Comparison of ENCODE assay signal across 15 cellular contexts in genomic region chr9:16105576-16105975, GRCh38.
"Had no signal": no experiment of that assay in that cellular context is flagged by ENCODE, and none has a peak within 500 bp of the region (broad histone marks: within the 10 kb centered on the region; RNA-seq: fewer than 3 reads in every experiment).

No MANE protein-coding gene starts in this region.

- H3K36me3 ChIP-seq: colonic mucosa, heart left ventricle, left ventricle myocardium inferior had no signal

- H3K4me3 ChIP-seq: colonic mucosa, heart left ventricle, left ventricle myocardium inferior had no signal

- DNase-seq: activated B cell treated with CpG ODN at 0.5 μM for 24 hours; activated T-cell treated with anti-CD3 and anti-CD28 coated beads, Interleukin-2, amount 50 U/mL, for 1 hour; amniotic stem cell; colonic mucosa; effector memory CD4-positive, alpha-beta T cell; heart left ventricle; kidney; left ventricle myocardium inferior; natural killer cell; stimulated activated CD4-positive, alpha-beta T cell treated with anti-CD3 and anti-CD28 coated beads, Interleukin-2, amount 100 ng/mL, for 48 hours; stimulated activated naive CD4-positive, alpha-beta T cell treated with Interleukin-2 at 50 U/mL for 16 hours; T-helper 2 cell had no signal

- H3K27me3 ChIP-seq: colonic mucosa, heart left ventricle had no signal

- H3K9me3 Mint-ChIP-seq: activated B cell treated with CpG ODN at 0.5 μM for 24 hours; activated naive CD4-positive, alpha-beta T cell treated with anti-CD3 and anti-CD28 coated beads, Interleukin-2, amount 50 U/mL, for 24 hours; memory B cell; natural killer cell had no signal

- H3K4me1 ChIP-seq: colonic mucosa had no signal

- H3K27ac ChIP-seq: colonic mucosa, epithelial cell of prostate, heart left ventricle, left ventricle myocardium inferior had no signal

- ATAC-seq: heart left ventricle, natural killer cell had no signal

- H3K36me3 Mint-ChIP-seq: activated naive CD4-positive, alpha-beta T cell treated with anti-CD3 and anti-CD28 coated beads, Interleukin-2, amount 50 U/mL, for 24 hours; memory B cell; natural killer cell had no signal

- H3K4me1 Mint-ChIP-seq: activated B cell treated with CpG ODN at 0.5 μM for 24 hours; activated naive CD4-positive, alpha-beta T cell treated with anti-CD3 and anti-CD28 coated beads, Interleukin-2, amount 50 U/mL, for 24 hours; memory B cell; natural killer cell had no signal

- H3K27me3 Mint-ChIP-seq: activated B cell treated with CpG ODN at 0.5 μM for 24 hours; activated naive CD4-positive, alpha-beta T cell treated with anti-CD3 and anti-CD28 coated beads, Interleukin-2, amount 50 U/mL, for 24 hours; memory B cell had no signal

- H3K27ac Mint-ChIP-seq: activated B cell treated with CpG ODN at 0.5 μM for 24 hours; activated naive CD4-positive, alpha-beta T cell treated with anti-CD3 and anti-CD28 coated beads, Interleukin-2, amount 50 U/mL, for 24 hours; memory B cell; natural killer cell had no signal

- H3K9me3 ChIP-seq: colonic mucosa, left ventricle myocardium inferior had no signal

- H3K4me3 Mint-ChIP-seq: activated B cell treated with CpG ODN at 0.5 μM for 24 hours; activated naive CD4-positive, alpha-beta T cell treated with anti-CD3 and anti-CD28 coated beads, Interleukin-2, amount 50 U/mL, for 24 hours; memory B cell; natural killer cell had no signal
